33 cellular contexts compared by ENCODE assay signal in the genomic region with DNA sequence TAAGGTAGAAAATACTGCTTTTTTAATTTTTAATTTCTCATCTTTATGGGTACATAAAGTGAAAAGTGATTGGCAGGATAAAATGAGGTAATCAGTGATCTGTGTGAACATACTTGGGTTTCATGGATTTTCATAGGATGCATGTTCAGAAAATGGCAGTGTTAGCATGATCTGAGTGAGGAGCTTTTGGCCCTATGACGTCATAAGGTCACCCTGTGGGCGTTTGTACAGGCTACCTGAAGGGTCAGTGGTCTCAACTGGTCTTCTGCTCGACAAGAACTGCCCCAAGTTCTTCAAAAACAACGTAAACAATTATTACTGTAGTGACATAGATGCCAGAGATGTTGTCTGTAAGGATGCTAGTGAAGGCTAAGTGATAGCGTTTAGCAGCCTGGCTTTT.
DNase-seq lines count a peak whose midpoint lies in the region; ATAC-seq, FAIRE-seq and TF ChIP-seq lines count a peak whose summit lies in the region.
"Had no signal": no experiment of that assay in that cellular context is flagged by ENCODE, and none has a peak within 500 bp of the region (broad histone marks: within the 10 kb centered on the region; RNA-seq: fewer than 3 reads in every experiment).

No MANE protein-coding gene starts in this region.

- no peaks in the 10 kb centered on the region for H4K20me1 ChIP-seq in HepG2 (ENCODE audit: insufficient read depth, low read length)
- H4K20me1 ChIP-seq: BLaER1; BLaER1 treated with 17β-estradiol and CSF1 and Interleukin-3, amounts not matched to agents 10 nM and 100 nM had no signal

- H3K4me1 ChIP-seq in HepG2 (ENCODE audit: insufficient read depth, low read length) (no peaks in the 10 kb centered on the region), right lobe of liver (no peaks in the 10 kb centered on the region), HEK293 (ENCODE audit: control insufficient read depth, insufficient read depth, low read length) (no peaks in the 10 kb centered on the region)
- H3K4me1 ChIP-seq: A549; BE2C; BLaER1; BLaER1 treated with 17β-estradiol and CSF1 and Interleukin-3, amounts not matched to agents 10 nM and 100 nM; Caco-2 had no signal

- H2AFZ ChIP-seq in HepG2 (ENCODE audit: low read length): no peak overlapping the region

- no TSS peak for BruUV-seq in HepG2 (replicated peaks; lab: Mats Ljungman, UMichigan)

- TF ChIP-seq CTCF in HepG2 (CRISPR knock-in tag; IDR thresholded peaks at IDR 0.05) (no peak), right lobe of liver (IDR thresholded peaks at IDR 0.05) (no peak), HEK293 (tag by site-specific recombination; IDR thresholded peaks at IDR 0.05) (no peak)

- 1% methylated on average over 5 of the region's 5 CpGs for WGBS in HepG2 (ENCODE audit: low lambda C conversion rate)
- 47% methylated on average over 5 of the region's 5 CpGs for WGBS in right lobe of liver (ENCODE audit: insufficient coverage, low coverage, low lambda C conversion rate, missing lambda C conversion rate)

- H3K9ac ChIP-seq in HepG2 (ENCODE audit: insufficient read depth, low read depth, low read length): no peak overlapping the region
- H3K9ac ChIP-seq: BLaER1; BLaER1 treated with 17β-estradiol and CSF1 and Interleukin-3, amounts not matched to agents 10 nM and 100 nM had no signal

- TF ChIP-seq POLR2A in HepG2 (IDR thresholded peaks at IDR 0.05; ENCODE audit: insufficient read depth in 1 of 2, low read depth in 2 of 2, low read length in 2 of 2) (no peak), right lobe of liver (IDR thresholded peaks at IDR 0.05) (no peak), H54 (IDR thresholded peaks at IDR 0.05; ENCODE audit: low read depth, low read length) (no peak)

- POLR2A ChIA-PET in HepG2 (lab: Yijun Ruan, JAX): no interaction called here
- POLR2A ChIA-PET in HEK293 (lab: Yijun Ruan, JAX): no interaction called here

- H3K27ac ChIP-seq in HepG2 (ENCODE audit: extremely low read length, insufficient read depth, low read length): no peak overlapping the region
- no peak overlapping the region for H3K27ac ChIP-seq in right lobe of liver
- H3K27ac ChIP-seq in HEK293 (ENCODE audit: extremely low read depth, low read depth, low read length): no peak overlapping the region
- H3K27ac ChIP-seq: 22Rv1; A549; BLaER1; BLaER1 treated with 17β-estradiol and CSF1 and Interleukin-3, amounts not matched to agents 10 nM and 100 nM; C4-2B had no signal

- intact Hi-C loops in HepG2 (cut with micrococcal nuclease; ENCODE audit: unreplicated experiment): no loop called here
- intact Hi-C loops in right lobe of liver (cut with DNase I): no loop called here

- no peak for ATAC-seq in HepG2
- no peak for ATAC-seq in right lobe of liver
- ATAC-seq in GM21360 (IDR thresholded peaks at IDR 0.05; ENCODE audit: unreplicated experiment): no peak
- ATAC-seq in GM21717 (IDR thresholded peaks at IDR 0.05; ENCODE audit: unreplicated experiment): no peak
- ATAC-seq: A549; CD8-positive, alpha-beta T cell had no signal

- FAIRE-seq in HepG2 (lab: Jason Lieb, UNC) (no peak), H54 (lab: Jason Lieb, UNC) (peak; percentile 53)
- FAIRE-seq: A204.1, A549, D721Med had no signal

- no peaks in the 10 kb centered on the region for H3K36me3 ChIP-seq in HepG2 (replicated peaks in 1 of 2; ENCODE audit: control insufficient read depth in 1 of 2, insufficient read depth in 2 of 2, low read length in 2 of 2)
- H3K36me3 ChIP-seq in right lobe of liver: no peaks in the 10 kb centered on the region
- H3K36me3 ChIP-seq in HEK293 (ENCODE audit: control insufficient read depth in 2 of 2, insufficient read depth in 1 of 2, low read length in 2 of 2): no peaks in the 10 kb centered on the region
- H3K36me3 ChIP-seq: BE2C; BLaER1; BLaER1 treated with 17β-estradiol and CSF1 and Interleukin-3, amounts not matched to agents 10 nM and 100 nM had no signal

- DNase-seq in HepG2 (ENCODE audit: low spot score) (no peak), right lobe of liver (no peak), H54 (ENCODE audit: insufficient read length, low spot score) (no peak)
- DNase-seq: 8988T; ACHN; AML-193; BE2C; C1 segment of cervical spinal cord; Caco-2; Calu3; CD4-positive, alpha-beta memory T cell; CD4-positive, alpha-beta T cell; CD4-positive, CD25-positive, alpha-beta regulatory T cell; CD8-positive, alpha-beta memory T cell; CD8-positive, alpha-beta T cell; COR-L47; DMS 273 treated with DMSO at 0.1 percent for 48 hours; DMS153; DMS53; DMS79; DMS79 treated with DMSO at 0.1 percent for 48 hours; DND-41; EL had no signal

- no peaks in the 10 kb centered on the region for H3K79me2 ChIP-seq in HepG2 (ENCODE audit: insufficient read depth, low read length)

- in situ Hi-C loops in HepG2 (cut with HindIII; ENCODE audit: extremely low pct_ligation_motif_present, low pct_unique_long_range_greater_than_20kb): no loop called here

- H3K4me3 ChIP-seq in HepG2 (replicated peaks in 1 of 3; ENCODE audit: insufficient read depth in 1 of 3, low read depth in 2 of 3, low read length in 3 of 3): no peak overlapping the region
- no peak overlapping the region for H3K4me3 ChIP-seq in right lobe of liver
- no peak overlapping the region for H3K4me3 ChIP-seq in HEK293 (ENCODE audit: low read depth, low read length)
- H3K4me3 ChIP-seq: A549; BLaER1; BLaER1 treated with 17β-estradiol and CSF1 and Interleukin-3, amounts not matched to agents 10 nM and 100 nM had no signal

- H3K27me3 ChIP-seq in HepG2 (ENCODE audit: control insufficient read depth in 1 of 2, insufficient read depth in 2 of 2, low read length in 2 of 2) (no peaks in the 10 kb centered on the region; a peak in 1 of 5 replicates), right lobe of liver (no peaks in the 10 kb centered on the region)
- H3K27me3 ChIP-seq: BE2C; BLaER1; BLaER1 treated with 17β-estradiol and CSF1 and Interleukin-3, amounts not matched to agents 10 nM and 100 nM had no signal

- CTCF ChIA-PET in HepG2 (lab: Yijun Ruan, JAX; ENCODE audit: low intra/inter-chr PET ratio, low total read pairs): no interaction called here
- CTCF ChIA-PET in HEK293 (lab: Yijun Ruan, JAX): interaction anchor here (0.7 kb wide), 1 partner anchor 173 kb away, joined by 3 read pairs; no protein-coding TSS in a partner anchor

- H3K4me2 ChIP-seq in HepG2 (ENCODE audit: low read depth, low read length): no peak overlapping the region
- H3K4me2 ChIP-seq: A549; BLaER1; BLaER1 treated with 17β-estradiol and CSF1 and Interleukin-3, amounts not matched to agents 10 nM and 100 nM had no signal

- peaks cover 23% of the 10 kb centered on the region for H3K9me3 ChIP-seq in HepG2 (ENCODE audit: low read length)
- H3K9me3 ChIP-seq in right lobe of liver: no peaks in the 10 kb centered on the region
- no peaks in the 10 kb centered on the region for H3K9me3 ChIP-seq in HEK293 (ENCODE audit: control insufficient read depth, insufficient read depth, low read depth, low read length)
- H3K9me3 ChIP-seq: A549, BE2C, Caco-2 had no signal

- TF ChIP-seq EP300 in HepG2 (IDR thresholded peaks at IDR 0.05; ENCODE audit: low read depth in 2 of 2, low read length in 2 of 2) (no peak), HepG2 (CRISPR knock-in tag; IDR thresholded peaks at IDR 0.05; ENCODE audit: borderline replicate concordance) (no peak)

- no peak for TF ChIP-seq RAD21 in HepG2 (CRISPR knock-in tag; IDR thresholded peaks at IDR 0.05)

TF ChIP-seq in HepG2, 621 proteins besides CTCF, POLR2A, EP300 and RAD21:
- TF ChIP-seq FOXA3 (CRISPR knock-in tag; IDR thresholded peaks at IDR 0.05) (no peak), CREB1 (IDR thresholded peaks at IDR 0.05) (peak; percentile 91), CREB1 (CRISPR knock-in tag; IDR thresholded peaks at IDR 0.05) (no peak), PAWR (CRISPR knock-in tag; IDR thresholded peaks at IDR 0.05; ENCODE audit: borderline replicate concordance) (no peak), KLF13 (CRISPR knock-in tag; IDR thresholded peaks at IDR 0.05) (no peak), ATF7 (IDR thresholded peaks at IDR 0.05) (peak; percentile 83), ATF7 (CRISPR knock-in tag; IDR thresholded peaks at IDR 0.05) (no peak)
- TF ChIP-seq, protein P1, sequence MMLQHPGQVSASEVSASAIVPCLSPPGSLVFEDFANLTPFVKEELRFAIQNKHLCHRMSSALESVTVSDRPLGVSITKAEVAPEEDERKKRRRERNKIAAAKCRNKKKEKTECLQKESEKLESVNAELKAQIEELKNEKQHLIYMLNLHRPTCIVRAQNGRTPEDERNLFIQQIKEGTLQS (CRISPR knock-in tag; IDR thresholded peaks at IDR 0.05): no peak
TF ChIP-seq in HepG2: peak in this region for 2.

TF ChIP-seq in HEK293, 187 proteins besides CTCF, POLR2A, EP300 and RAD21:
- TF ChIP-seq ZNF121 (tag by site-specific recombination; IDR thresholded peaks at IDR 0.05): no peak
- TF ChIP-seq, protein P2, sequence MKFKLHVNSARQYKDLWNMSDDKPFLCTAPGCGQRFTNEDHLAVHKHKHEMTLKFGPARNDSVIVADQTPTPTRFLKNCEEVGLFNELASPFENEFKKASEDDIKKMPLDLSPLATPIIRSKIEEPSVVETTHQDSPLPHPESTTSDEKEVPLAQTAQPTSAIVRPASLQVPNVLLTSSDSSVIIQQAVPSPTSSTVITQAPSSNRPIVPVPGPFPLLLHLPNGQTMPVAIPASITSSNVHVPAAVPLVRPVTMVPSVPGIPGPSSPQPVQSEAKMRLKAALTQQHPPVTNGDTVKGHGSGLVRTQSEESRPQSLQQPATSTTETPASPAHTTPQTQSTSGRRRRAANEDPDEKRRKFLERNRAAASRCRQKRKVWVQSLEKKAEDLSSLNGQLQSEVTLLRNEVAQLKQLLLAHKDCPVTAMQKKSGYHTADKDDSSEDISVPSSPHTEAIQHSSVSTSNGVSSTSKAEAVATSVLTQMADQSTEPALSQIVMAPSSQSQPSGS (tag by site-specific recombination; IDR thresholded peaks at IDR 0.05; ENCODE audit: low read depth): 0 out of 2 replicates have a peak, but pooled peaks have one; percentile 15
TF ChIP-seq in HEK293: peak in this region for 1.
